Comparison of ENCODE assay signal across 1 cellular context in the genomic region with DNA sequence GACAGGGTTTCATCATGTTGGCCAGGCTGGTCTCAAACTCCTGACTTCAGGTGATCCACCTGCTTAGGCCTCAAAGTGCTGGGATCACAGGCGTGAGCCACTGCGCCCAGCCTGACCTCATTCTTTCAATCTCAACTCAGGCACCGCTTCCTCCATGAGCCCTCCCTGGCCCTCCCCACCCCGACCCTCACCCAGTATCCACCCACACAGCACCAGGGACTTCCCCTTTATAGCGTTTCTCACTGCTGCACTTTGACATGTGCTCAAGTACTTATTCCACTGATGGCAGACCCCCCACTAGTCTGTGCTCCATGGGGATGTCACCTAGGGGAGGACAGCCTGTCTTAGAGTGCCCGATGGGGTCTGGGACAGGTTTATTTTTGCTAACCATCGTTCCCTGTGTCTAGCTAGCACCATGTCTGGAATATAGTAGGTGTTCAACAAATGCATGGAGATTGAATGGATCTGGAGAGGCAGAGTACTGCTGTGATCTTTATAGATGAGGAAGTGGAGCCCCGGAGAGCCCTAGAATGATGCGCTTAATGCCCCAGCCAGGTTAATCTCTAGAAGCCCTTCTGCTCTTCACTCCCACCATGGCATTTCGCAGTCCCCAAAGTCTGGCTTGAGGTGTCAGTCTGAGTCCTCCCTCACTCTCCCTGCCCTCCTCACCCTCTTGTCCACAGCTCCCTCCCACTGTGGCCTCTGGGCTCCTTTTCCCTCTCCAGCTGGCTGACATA.
TF ChIP-seq lines count a peak whose summit lies in the region.

No MANE protein-coding gene starts in this region.

TF ChIP-seq in H1, 55 proteins besides CTCF, POLR2A, EP300 and RAD21:
- TF ChIP-seq ZNF274 (IDR thresholded peaks at IDR 0.05; ENCODE audit: borderline replicate concordance, extremely low read depth, low read length): no peak
- TF ChIP-seq KDM4A (IDR thresholded peaks at IDR 0.05; ENCODE audit: low read depth, low read length, severe bottlenecking): no peak
- TF ChIP-seq BACH1 (IDR thresholded peaks at IDR 0.05; ENCODE audit: low read length): no peak
- TF ChIP-seq NANOG (IDR thresholded peaks at IDR 0.05; ENCODE audit: insufficient read depth, low read depth, low read length, poor library complexity, severe bottlenecking): no peak
- TF ChIP-seq, protein P1, sequence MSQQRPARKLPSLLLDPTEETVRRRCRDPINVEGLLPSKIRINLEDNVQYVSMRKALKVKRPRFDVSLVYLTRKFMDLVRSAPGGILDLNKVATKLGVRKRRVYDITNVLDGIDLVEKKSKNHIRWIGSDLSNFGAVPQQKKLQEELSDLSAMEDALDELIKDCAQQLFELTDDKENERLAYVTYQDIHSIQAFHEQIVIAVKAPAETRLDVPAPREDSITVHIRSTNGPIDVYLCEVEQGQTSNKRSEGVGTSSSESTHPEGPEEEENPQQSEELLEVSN (IDR thresholded peaks at IDR 0.05): no peak
- TF ChIP-seq CREB1 (IDR thresholded peaks at IDR 0.05): no peak
- no peak for TF ChIP-seq SUZ12 (IDR thresholded peaks at IDR 0.05; ENCODE audit: low read length)
- no peak for TF ChIP-seq HDAC2 (IDR thresholded peaks at IDR 0.05; ENCODE audit: borderline replicate concordance in 1 of 2, low read depth in 2 of 2, low read length in 2 of 2)
- no peak for TF ChIP-seq RXRA (IDR thresholded peaks at IDR 0.05; ENCODE audit: insufficient read depth, low read depth, low read length)
- no peak for TF ChIP-seq TCF12 (IDR thresholded peaks at IDR 0.05; ENCODE audit: low read depth, low read length)
- TF ChIP-seq, protein P2, sequence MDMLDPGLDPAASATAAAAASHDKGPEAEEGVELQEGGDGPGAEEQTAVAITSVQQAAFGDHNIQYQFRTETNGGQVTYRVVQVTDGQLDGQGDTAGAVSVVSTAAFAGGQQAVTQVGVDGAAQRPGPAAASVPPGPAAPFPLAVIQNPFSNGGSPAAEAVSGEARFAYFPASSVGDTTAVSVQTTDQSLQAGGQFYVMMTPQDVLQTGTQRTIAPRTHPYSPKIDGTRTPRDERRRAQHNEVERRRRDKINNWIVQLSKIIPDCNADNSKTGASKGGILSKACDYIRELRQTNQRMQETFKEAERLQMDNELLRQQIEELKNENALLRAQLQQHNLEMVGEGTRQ (IDR thresholded peaks at IDR 0.05; ENCODE audit: low read length): no peak
